In genomic region chr7:21253740-21254687, GRCh38 we compare ENCODE assay signal across 8 cellular contexts.
DNase-seq lines count a peak whose midpoint lies in the region; ATAC-seq, FAIRE-seq and TF ChIP-seq lines count a peak whose summit lies in the region.

No MANE protein-coding gene starts in this region.

- peak; percentile 95 for ATAC-seq in RWPE2 (ENCODE audit: low read depth)

- FAIRE-seq in GM12891 (lab: Jason Lieb, UNC) = no peak

- H3K4me1 ChIP-seq in RWPE2 (ENCODE audit: insufficient read depth, poor library complexity, severe bottlenecking) = no peaks in the 10 kb centered on the region

- no peaks in the 10 kb centered on the region for H3K36me3 ChIP-seq in MG63
- H3K36me3 ChIP-seq in RWPE2 (ENCODE audit: low read depth) = no peaks in the 10 kb centered on the region

- H3K4me3 ChIP-seq in MG63 (no peak overlapping the region), RWPE2 (ENCODE audit: severe bottlenecking) (no peak overlapping the region)

- no peak overlapping the region for H3K27ac ChIP-seq in RWPE2 (ENCODE audit: poor library complexity, severe bottlenecking)

- peak; percentile 22 for DNase-seq in AG08396 (ENCODE audit: low spot score)
- peak; percentile 5 for DNase-seq in GM12891 (ENCODE audit: insufficient read length, low spot score)
- peak; percentile 48 for DNase-seq in MG63
- DNase-seq in RWPE2 (ENCODE audit: low spot score) = no peak
- DNase-seq in amygdala (lab: John Stamatoyannopoulos, UW) = peak in 40 of 56 donors; percentile 1 to 63 (median 21)
- peak; percentile 73 for DNase-seq in iPS-NIHi11 (ENCODE audit: low spot score)
- DNase-seq in stimulated activated CD4-positive, alpha-beta T cell treated with anti-CD3 and anti-CD28 coated beads, Interleukin-15, amount 100 ng/mL, for 48 hours (ENCODE audit: low read depth in 2 of 2) = peak; percentile 4 to 18
- no peak for DNase-seq in GOT3 (lab: John Stamatoyannopoulos, UW)

- no peaks in the 10 kb centered on the region; the same call in 1 of the 2 replicates for H3K27me3 ChIP-seq in MG63
- peaks cover 10% of the 10 kb centered on the region for H3K27me3 ChIP-seq in RWPE2 (ENCODE audit: insufficient read depth, poor library complexity, severe bottlenecking)

- TF ChIP-seq POLR2A in GM12891 (IDR thresholded peaks at IDR 0.05; ENCODE audit: low read depth, low read length) = no peak

- TF ChIP-seq CTCF in RWPE2 (IDR thresholded peaks at IDR 0.05; ENCODE audit: poor library complexity, severe bottlenecking) = peak; percentile 87

- H3K9me3 ChIP-seq in MG63 = no peaks in the 10 kb centered on the region
- no peaks in the 10 kb centered on the region for H3K9me3 ChIP-seq in RWPE2 (ENCODE audit: severe bottlenecking)

TF ChIP-seq in GM12891, 5 proteins besides CTCF, POLR2A, EP300 and RAD21:
- TF ChIP-seq POU2F2 (IDR thresholded peaks at IDR 0.05; ENCODE audit: low read depth, low read length) (no peak), POLR2AphosphoS5 (IDR thresholded peaks at IDR 0.05; ENCODE audit: low read depth, low read length) (no peak), TAF1 (IDR thresholded peaks at IDR 0.05; ENCODE audit: low read depth, low read length) (no peak), PAX5 (IDR thresholded peaks at IDR 0.05; ENCODE audit: insufficient read depth, low read length, severe bottlenecking) (no peak), SPI1 (IDR thresholded peaks at IDR 0.05; ENCODE audit: low read depth, low read length) (no peak)

Comparison
In these comparisons a context has a peak if more than half of its experiments do, and no peak if none do; other contexts are left out.
1. DNase-seq: peak in AG08396 (single experiment), GM12891 (single experiment), MG63 (single experiment), amygdala (40 of 56), iPS-NIHi11 (single experiment) and stimulated activated CD4-positive, alpha-beta T cell treated with anti-CD3 and anti-CD28 coated beads, Interleukin-15, amount 100 ng/mL, for 48 hours (2 of 2); none in RWPE2 (single experiment) and GOT3 (single experiment).